ENCODE assay signal across 12 cellular contexts in the genomic region with DNA sequence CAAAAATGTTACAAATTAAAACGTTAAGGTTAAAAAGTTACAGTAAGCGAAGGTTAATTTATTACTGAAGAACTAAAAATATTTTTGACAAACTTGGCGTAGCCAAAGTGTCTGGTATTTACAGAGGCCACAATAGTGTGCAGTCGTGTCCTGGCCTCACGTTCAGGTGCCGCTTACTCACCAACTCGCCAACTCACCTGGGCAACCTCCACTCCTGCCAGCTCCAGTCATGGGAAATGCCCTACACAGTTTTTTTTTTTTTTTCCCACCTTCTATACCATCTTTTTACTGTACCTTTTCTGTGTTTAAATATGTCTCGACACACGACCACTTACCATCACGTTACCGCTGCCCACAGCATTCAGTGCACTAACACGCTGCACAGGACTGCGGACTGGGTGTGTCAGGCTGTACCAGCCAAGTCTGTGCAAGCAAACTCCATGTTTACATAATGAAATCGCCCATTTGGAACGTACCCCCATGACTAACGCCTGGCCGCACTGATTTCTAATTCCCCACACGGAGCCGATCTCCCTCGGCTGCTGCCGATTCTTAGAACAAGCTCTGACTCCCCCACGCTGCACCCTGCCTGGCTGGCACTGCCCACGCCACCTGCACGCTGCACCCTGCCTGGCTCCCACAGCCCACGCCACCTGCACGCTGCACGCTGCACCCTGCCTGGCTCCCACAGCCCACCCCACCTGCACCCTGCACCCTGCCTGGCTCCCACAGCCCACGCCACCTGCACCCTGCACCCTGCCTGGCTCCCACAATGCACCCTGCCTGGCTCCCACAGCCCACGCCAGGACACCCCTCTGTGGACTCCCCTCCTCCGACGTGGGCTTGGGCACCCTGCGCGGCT.
DNase-seq lines count a peak whose midpoint lies in the region; ATAC-seq and TF ChIP-seq lines count a peak whose summit lies in the region.
"Had no signal": no experiment of that assay in that cellular context is flagged by ENCODE, and none has a peak within 500 bp of the region (broad histone marks: within the 10 kb centered on the region; RNA-seq: fewer than 3 reads in every experiment).

No MANE protein-coding gene starts in this region.

- H3K4me3 ChIP-seq in BLaER1 treated with 17β-estradiol and CSF1 and Interleukin-3, amounts not matched to agents 10 nM and 100 nM: no peak overlapping the region
- H3K4me3 ChIP-seq in duodenal mucosa (ENCODE audit: low read depth in 1 of 2, low read length in 2 of 2) (peak overlapping the region; percentile 25 to 49), uterus (no peak overlapping the region)

- no peaks in the 10 kb centered on the region for H3K27me3 Mint-ChIP-seq in nephron progenitor cell (ENCODE audit: low read depth, poor library complexity)
- H3K27me3 Mint-ChIP-seq: CD4-positive, alpha-beta memory T cell; T-helper 17 cell had no signal

- H3K9me3 Mint-ChIP-seq in nephron progenitor cell: no peaks in the 10 kb centered on the region
- H3K9me3 Mint-ChIP-seq: CD4-positive, alpha-beta memory T cell had no signal

- no peak overlapping the region for H3K9ac ChIP-seq in BLaER1 treated with 17β-estradiol and CSF1 and Interleukin-3, amounts not matched to agents 10 nM and 100 nM
- H3K9ac ChIP-seq in duodenal mucosa (ENCODE audit: low read depth in 1 of 2, low read length in 2 of 2): no peak overlapping the region

- H3K27ac Mint-ChIP-seq in nephron progenitor cell: peak overlapping the region; percentile 94

- TF ChIP-seq CTCF in nephron progenitor cell (IDR thresholded peaks at IDR 0.05) (no peak), uterus (IDR thresholded peaks at IDR 0.05) (no peak)

- H3K9me3 ChIP-seq in BLaER1 treated with 17β-estradiol and CSF1 and Interleukin-3, amounts not matched to agents 10 nM and 100 nM (replicated peaks in 1 of 11): no peaks in the 10 kb centered on the region
- H3K9me3 ChIP-seq in duodenal mucosa (ENCODE audit: control insufficient read depth in 1 of 2, low read length in 2 of 2) (no peaks in the 10 kb centered on the region), uterus (no peaks in the 10 kb centered on the region)

- peaks cover 54% of the 10 kb centered on the region for H3K36me3 Mint-ChIP-seq in nephron progenitor cell (ENCODE audit: low read depth)

- peak overlapping the region in 6 of 11 experiments; percentile 9 to 34 (median 20); a peak in 2 of 22 replicates for H3K4me2 ChIP-seq in BLaER1 treated with 17β-estradiol and CSF1 and Interleukin-3, amounts not matched to agents 10 nM and 100 nM

- no peak for TF ChIP-seq POLR2A in uterus (IDR thresholded peaks at IDR 0.05)

- peaks cover 8 to 15% (median 13%) of the 10 kb centered on the region in 10 experiments; a peak in 18 of 20 replicates for H3K4me1 ChIP-seq in BLaER1 treated with 17β-estradiol and CSF1 and Interleukin-3, amounts not matched to agents 10 nM and 100 nM
- H3K4me1 ChIP-seq in duodenal mucosa (ENCODE audit: control insufficient read depth in 1 of 2, insufficient read depth in 2 of 2, low read length in 2 of 2) (peaks cover 0 to 3% of the 10 kb centered on the region in 2 donors), uterus (no peaks in the 10 kb centered on the region)

- ATAC-seq in HG02588 (IDR thresholded peaks at IDR 0.05; ENCODE audit: unreplicated experiment): no peak
- ATAC-seq in GM18868 (IDR thresholded peaks at IDR 0.05; ENCODE audit: unreplicated experiment): no peak
- ATAC-seq: left ventricle myocardium superior, T-helper 17 cell had no signal

- H4K20me1 ChIP-seq in BLaER1 treated with 17β-estradiol and CSF1 and Interleukin-3, amounts not matched to agents 10 nM and 100 nM: no peaks in the 10 kb centered on the region

- H3K27me3 ChIP-seq in BLaER1 treated with 17β-estradiol and CSF1 and Interleukin-3, amounts not matched to agents 10 nM and 100 nM: no peaks in the 10 kb centered on the region
- H3K27me3 ChIP-seq in duodenal mucosa (ENCODE audit: control insufficient read depth in 1 of 2, insufficient read depth in 2 of 2, low read length in 2 of 2) (no peaks in the 10 kb centered on the region), uterus (no peaks in the 10 kb centered on the region)

- H3K4me3 Mint-ChIP-seq in nephron progenitor cell: no peak overlapping the region
- H3K4me3 Mint-ChIP-seq: CD4-positive, alpha-beta memory T cell; T-helper 17 cell had no signal

- DNase-seq in NCI-H226 (peak; percentile 78), nephron progenitor cell (no peak), uterus (no peak), NCI-H82 (lab: John Stamatoyannopoulos, UW) (no peak)
- DNase-seq: CD4-positive, alpha-beta memory T cell; left ventricle myocardium superior; NCI-H524; T-helper 17 cell had no signal

- H3K27ac ChIP-seq in BLaER1 treated with 17β-estradiol and CSF1 and Interleukin-3, amounts not matched to agents 10 nM and 100 nM: no peak overlapping the region
- H3K27ac ChIP-seq in duodenal mucosa (ENCODE audit: low read depth, low read length): no peak overlapping the region
- H3K27ac ChIP-seq in uterus: no peak overlapping the region

- intact Hi-C loops in uterus (cut with DNase I; ENCODE audit: low total_unique reads): no loop called here

- H3K36me3 ChIP-seq in BLaER1 treated with 17β-estradiol and CSF1 and Interleukin-3, amounts not matched to agents 10 nM and 100 nM: peaks cover 0 to 61% (median 21%) of the 10 kb centered on the region in 11 experiments; a peak in 15 of 22 replicates
- H3K36me3 ChIP-seq in duodenal mucosa (ENCODE audit: control insufficient read depth in 1 of 2, insufficient read depth in 2 of 2, low read length in 2 of 2) (peaks cover 0 to 26% of the 10 kb centered on the region in 2 donors), uterus (no peaks in the 10 kb centered on the region)

- peaks cover 19% of the 10 kb centered on the region for H3K4me1 Mint-ChIP-seq in nephron progenitor cell

Comparison
In these comparisons a context has a peak if more than half of its experiments do, and no peak if none do; other contexts are left out.
1. H3K4me3 ChIP-seq: peak in duodenal mucosa (2 of 2); none in BLaER1 treated with 17β-estradiol and CSF1 and Interleukin-3, amounts not matched to agents 10 nM and 100 nM (0 of 10) and uterus (0 of 2).